ENCODE assay signal across 1 cellular context in the genomic region with DNA sequence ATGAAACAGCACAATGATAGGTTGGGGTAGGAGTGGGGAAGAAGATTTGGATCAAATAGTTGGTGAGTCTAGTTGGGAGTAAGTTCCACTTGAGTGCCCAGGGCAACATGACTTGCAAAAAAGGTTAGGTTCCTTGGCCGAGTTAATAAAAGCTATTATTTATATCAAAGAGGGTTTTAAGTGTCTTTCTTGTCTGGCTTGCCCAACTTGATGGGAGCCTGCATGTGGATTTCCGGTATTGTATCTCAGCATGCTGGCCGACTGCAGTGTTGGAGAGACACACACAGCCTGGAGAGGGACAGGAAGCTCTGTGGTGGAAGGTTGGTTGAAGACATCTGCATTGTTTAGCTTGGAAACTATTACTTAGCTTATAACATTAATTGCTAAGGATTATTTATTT.
TF ChIP-seq lines count a peak whose summit lies in the region.

No MANE protein-coding gene starts in this region.

TF ChIP-seq in IMR-90, 13 proteins besides CTCF, POLR2A, EP300 and RAD21 (continued from another document):
- TF ChIP-seq, protein P1, sequence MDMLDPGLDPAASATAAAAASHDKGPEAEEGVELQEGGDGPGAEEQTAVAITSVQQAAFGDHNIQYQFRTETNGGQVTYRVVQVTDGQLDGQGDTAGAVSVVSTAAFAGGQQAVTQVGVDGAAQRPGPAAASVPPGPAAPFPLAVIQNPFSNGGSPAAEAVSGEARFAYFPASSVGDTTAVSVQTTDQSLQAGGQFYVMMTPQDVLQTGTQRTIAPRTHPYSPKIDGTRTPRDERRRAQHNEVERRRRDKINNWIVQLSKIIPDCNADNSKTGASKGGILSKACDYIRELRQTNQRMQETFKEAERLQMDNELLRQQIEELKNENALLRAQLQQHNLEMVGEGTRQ (IDR thresholded peaks at IDR 0.05; ENCODE audit: low read depth, low read length), result no peak
- TF ChIP-seq BHLHE40 (IDR thresholded peaks at IDR 0.05; ENCODE audit: low read depth, low read length), result no peak
